In genomic region chr2:71609958-71610357, GRCh38 we compare ENCODE assay signal across 8 cellular contexts.
A peak's percentile ranks its signal among the peaks of the same experiment; 100 is the strongest.
DNase-seq lines count a peak whose midpoint lies in the region; ATAC-seq, FAIRE-seq and TF ChIP-seq lines count a peak whose summit lies in the region.

No MANE protein-coding gene starts in this region.

- FAIRE-seq in TTC549 (lab: Jason Lieb, UNC) = peak; percentile 83
- FAIRE-seq in H54 (lab: Jason Lieb, UNC) = no peak

- TF ChIP-seq POLR2A in H54 (IDR thresholded peaks at IDR 0.05; ENCODE audit: low read depth, low read length) = no peak

- ATAC-seq in left lobe of liver = peak; percentile 47
- ATAC-seq in HG02610 (IDR thresholded peaks at IDR 0.05; ENCODE audit: unreplicated experiment) = no peak
- no peak for ATAC-seq in HG03045 (IDR thresholded peaks at IDR 0.05; ENCODE audit: unreplicated experiment)

- DNase-seq in CD1c-positive myeloid dendritic cell (ENCODE audit: extremely low spot score) (peak; percentile 39), HS-5 (ENCODE audit: low read depth) (peak; percentile 4), left lobe of liver (ENCODE audit: low spot score) (no peak), nucleus accumbens (lab: John Stamatoyannopoulos, UW) (no peak), H54 (ENCODE audit: insufficient read length, low spot score) (no peak)

Comparison
In these comparisons a context has a peak if more than half of its experiments do, and no peak if none do; other contexts are left out.
1. DNase-seq: peak in CD1c-positive myeloid dendritic cell (single experiment) and HS-5 (single experiment); none in left lobe of liver (single experiment), nucleus accumbens (0 of 56) and H54 (single experiment).